1 cellular context compared by ENCODE assay signal in the genomic region with DNA sequence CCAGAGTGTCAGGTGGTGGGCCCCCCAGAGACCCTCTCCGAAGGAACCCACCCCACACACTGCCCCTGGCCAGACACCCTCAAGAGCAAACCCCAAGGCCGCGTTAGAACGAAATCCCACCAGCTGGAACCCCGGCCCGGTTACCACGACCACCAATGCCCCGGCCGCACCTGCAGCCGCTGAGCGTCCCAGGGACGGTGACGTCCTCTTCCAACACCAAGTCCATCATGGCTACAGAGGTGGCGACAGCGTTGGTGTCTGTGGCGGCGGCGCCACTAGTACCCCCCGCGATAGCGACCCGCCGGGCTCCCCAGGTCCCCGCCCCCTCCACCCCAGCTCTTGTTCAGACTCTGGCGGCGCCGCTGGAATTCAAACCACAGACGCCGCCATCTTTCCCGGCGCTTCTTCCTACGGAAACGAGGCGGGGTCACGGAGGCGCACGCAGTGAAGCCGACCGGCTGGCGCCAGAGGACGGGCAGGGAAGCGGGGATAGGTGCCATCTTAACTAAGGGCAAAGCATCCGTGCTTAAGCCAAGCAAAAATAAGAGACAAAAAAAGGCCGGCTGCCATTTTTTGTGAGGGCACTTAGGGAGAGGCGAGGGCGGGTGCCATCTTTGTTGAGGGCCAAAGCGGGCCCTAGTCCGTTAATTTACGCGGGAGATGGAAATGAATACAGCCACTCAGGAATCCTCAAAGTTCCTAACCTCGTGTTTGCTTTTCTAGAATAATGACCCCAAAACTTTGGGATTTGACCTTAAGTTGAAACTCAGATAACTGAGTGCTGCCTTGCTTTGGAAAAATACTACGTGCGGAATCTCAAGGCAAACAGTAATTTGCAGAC.
TF ChIP-seq lines count a peak whose summit lies in the region.

CDK5RAP2 (minus strand) TSS at position 418 of the 841 bp plus-strand sequence; CDS start at position 229, 189 bp downstream.

TF ChIP-seq in GM12878, 131 proteins besides CTCF, POLR2A, EP300 and RAD21 (continued from another document):
- TF ChIP-seq, protein P1, sequence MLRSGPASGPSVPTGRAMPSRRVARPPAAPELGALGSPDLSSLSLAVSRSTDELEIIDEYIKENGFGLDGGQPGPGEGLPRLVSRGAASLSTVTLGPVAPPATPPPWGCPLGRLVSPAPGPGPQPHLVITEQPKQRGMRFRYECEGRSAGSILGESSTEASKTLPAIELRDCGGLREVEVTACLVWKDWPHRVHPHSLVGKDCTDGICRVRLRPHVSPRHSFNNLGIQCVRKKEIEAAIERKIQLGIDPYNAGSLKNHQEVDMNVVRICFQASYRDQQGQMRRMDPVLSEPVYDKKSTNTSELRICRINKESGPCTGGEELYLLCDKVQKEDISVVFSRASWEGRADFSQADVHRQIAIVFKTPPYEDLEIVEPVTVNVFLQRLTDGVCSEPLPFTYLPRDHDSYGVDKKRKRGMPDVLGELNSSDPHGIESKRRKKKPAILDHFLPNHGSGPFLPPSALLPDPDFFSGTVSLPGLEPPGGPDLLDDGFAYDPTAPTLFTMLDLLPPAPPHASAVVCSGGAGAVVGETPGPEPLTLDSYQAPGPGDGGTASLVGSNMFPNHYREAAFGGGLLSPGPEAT (IDR thresholded peaks at IDR 0.05; ENCODE audit: low read depth): peak; percentile 62
- TF ChIP-seq TAF1 (IDR thresholded peaks at IDR 0.05; ENCODE audit: borderline replicate concordance, low read depth, low read length) (peak; percentile 60; the same call in 1 of the 2 replicates), RUNX3 (IDR thresholded peaks at IDR 0.05; ENCODE audit: low read length) (peak; percentile 70), ZNF622 (IDR thresholded peaks at IDR 0.05) (no peak)
- TF ChIP-seq, protein P2, sequence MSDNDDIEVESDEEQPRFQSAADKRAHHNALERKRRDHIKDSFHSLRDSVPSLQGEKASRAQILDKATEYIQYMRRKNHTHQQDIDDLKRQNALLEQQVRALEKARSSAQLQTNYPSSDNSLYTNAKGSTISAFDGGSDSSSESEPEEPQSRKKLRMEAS (IDR thresholded peaks at IDR 0.05; ENCODE audit: low read depth, low read length): no peak
